In the genomic region with DNA sequence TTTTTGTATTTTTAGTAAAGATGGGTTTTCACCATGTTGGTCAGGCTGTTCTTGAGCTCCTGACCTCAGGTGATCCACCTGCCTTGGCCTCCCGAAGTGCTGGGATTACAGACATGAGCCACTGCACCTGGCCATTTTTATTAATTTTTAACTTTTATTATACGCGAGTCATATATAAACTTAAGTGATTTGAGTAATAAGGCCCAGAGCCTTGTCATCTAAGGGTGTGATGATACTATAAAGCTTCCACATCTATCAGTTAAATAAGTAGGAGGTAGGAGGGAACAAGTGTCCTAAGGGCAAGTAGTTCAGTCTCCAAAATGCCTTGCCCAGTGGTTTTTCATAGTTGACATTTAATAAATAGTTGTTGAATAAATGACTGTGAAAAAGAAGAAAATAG, we compare ENCODE assay signal across 26 cellular contexts. TPM values are rescaled to one million over a fixed set of nuclear protein-coding genes. Genes with fewer than 3 reads are reported as not detected.
DNase-seq lines count a peak whose midpoint lies in the region; ATAC-seq, FAIRE-seq and TF ChIP-seq lines count a peak whose summit lies in the region.
"Had no signal": no experiment of that assay in that cellular context is flagged by ENCODE, and none has a peak within 500 bp of the region (broad histone marks: within the 10 kb centered on the region; RNA-seq: fewer than 3 reads in every experiment).

No MANE protein-coding gene starts in this region.

- no peaks in the 10 kb centered on the region for H3K36me3 ChIP-seq in OCI-LY3 (replicated peaks; ENCODE audit: low read depth, low read length)
- H3K36me3 ChIP-seq in small intestine (ENCODE audit: control insufficient read depth in 2 of 2, insufficient read depth in 2 of 2, low read length in 2 of 2) = no peaks in the 10 kb centered on the region
- H3K36me3 ChIP-seq: BE2C; BLaER1 treated with 17β-estradiol and CSF1 and Interleukin-3, amounts not matched to agents 10 nM and 100 nM had no signal

- H3K27ac ChIP-seq in OCI-LY3 (ENCODE audit: low read length) (peak overlapping the region; percentile 36), small intestine (ENCODE audit: low read depth in 1 of 2, low read length in 1 of 2) (no peak overlapping the region)
- H3K27ac ChIP-seq: 22Rv1; BLaER1 treated with 17β-estradiol and CSF1 and Interleukin-3, amounts not matched to agents 10 nM and 100 nM; GM23248 had no signal

- no peak overlapping the region for H3K27ac Mint-ChIP-seq in activated naive CD4-positive, alpha-beta T cell treated with anti-CD3 and anti-CD28 coated beads, Interleukin-2, amount 50 U/mL, for 72 hours
- H3K27ac Mint-ChIP-seq: CD14-positive monocyte; CD4-positive, alpha-beta T cell; CD8-positive, alpha-beta memory T cell had no signal

- FAIRE-seq in small intestine (lab: Jason Lieb, UNC) = no peak
- FAIRE-seq: A204.1, D721Med, G401.6, GM12892, H1 had no signal

- H3K9ac ChIP-seq in OCI-LY3 (ENCODE audit: low read length) = no peak overlapping the region
- H3K9ac ChIP-seq: BLaER1 treated with 17β-estradiol and CSF1 and Interleukin-3, amounts not matched to agents 10 nM and 100 nM; GM23248 had no signal

- H3K4me3 ChIP-seq in OCI-LY3 (ENCODE audit: low read length) (0 out of 2 replicates have a peak overlapping the region, but pooled peaks have one; percentile 2), small intestine (ENCODE audit: low read depth in 1 of 2, low read length in 2 of 2) (no peak overlapping the region)
- H3K4me3 ChIP-seq: BLaER1 treated with 17β-estradiol and CSF1 and Interleukin-3, amounts not matched to agents 10 nM and 100 nM; GM23248 had no signal

- DNase-seq in DMS53 (lab: John Stamatoyannopoulos, UW) = peak; percentile 31
- no peak for DNase-seq in DMS53 treated with DMSO at 0.1 percent for 48 hours (lab: John Stamatoyannopoulos, UW; ENCODE audit: unreplicated experiment)
- peak; percentile 29 for DNase-seq in kidney tubule cell (ENCODE audit: low spot score)
- peak; percentile 74 for DNase-seq in small intestine
- no peak for DNase-seq in activated naive CD4-positive, alpha-beta T cell treated with anti-CD3 and anti-CD28 coated beads, Interleukin-2, amount 50 U/mL, for 72 hours (ENCODE audit: low spot score in 2 of 2)
- DNase-seq in OCI-M1 (lab: John Stamatoyannopoulos, UW) = no peak
- DNase-seq: ACHN; AML-193; BE2C; CD4-positive, alpha-beta T cell; CD8-positive, alpha-beta memory T cell; DMS 273 treated with DMSO at 0.1 percent for 48 hours; DND-41; GM23248; H7; HCEC 1CT had no signal

- no peak for ATAC-seq in activated naive CD4-positive, alpha-beta T cell treated with anti-CD3 and anti-CD28 coated beads, Interleukin-2, amount 50 U/mL, for 72 hours
- ATAC-seq in HG03175 (IDR thresholded peaks at IDR 0.05; ENCODE audit: unreplicated experiment) = no peak

- WGBS in small intestine, 3 donors = 13 to 63% (median 43%) methylated on average over 3 of the region's 3 CpGs

- H3K9me3 ChIP-seq in OCI-LY3 (ENCODE audit: insufficient read depth, low read length) (no peaks in the 10 kb centered on the region), small intestine (ENCODE audit: control insufficient read depth, low read depth) (no peaks in the 10 kb centered on the region)
- H3K9me3 ChIP-seq: BE2C; BLaER1 treated with 17β-estradiol and CSF1 and Interleukin-3, amounts not matched to agents 10 nM and 100 nM had no signal

- H2AFZ ChIP-seq in OCI-LY3 (ENCODE audit: low read depth, low read length) = no peak overlapping the region
- H2AFZ ChIP-seq: GM23248 had no signal

- H3K79me2 ChIP-seq in OCI-LY3 (ENCODE audit: low read length) = no peaks in the 10 kb centered on the region

- TF ChIP-seq CTCF in OCI-LY3 (IDR thresholded peaks at IDR 0.05; ENCODE audit: low read depth, low read length) = no peak

- no peaks in the 10 kb centered on the region for H3K9me3 Mint-ChIP-seq in activated naive CD4-positive, alpha-beta T cell treated with anti-CD3 and anti-CD28 coated beads, Interleukin-2, amount 50 U/mL, for 72 hours
- H3K9me3 Mint-ChIP-seq: CD14-positive monocyte; CD4-positive, alpha-beta T cell; CD8-positive, alpha-beta memory T cell had no signal

- H3K36me3 Mint-ChIP-seq in activated naive CD4-positive, alpha-beta T cell treated with anti-CD3 and anti-CD28 coated beads, Interleukin-2, amount 50 U/mL, for 72 hours = no peaks in the 10 kb centered on the region
- H3K36me3 Mint-ChIP-seq: CD14-positive monocyte; CD8-positive, alpha-beta memory T cell had no signal

- H3K4me1 ChIP-seq in OCI-LY3 (ENCODE audit: low read length) (peaks cover 63% of the 10 kb centered on the region), small intestine (ENCODE audit: control insufficient read depth in 2 of 2, insufficient read depth in 1 of 2, low read depth in 1 of 2, low read length in 1 of 2) (peaks cover 0 to 2% of the 10 kb centered on the region in 2 donors)

- H4K20me1 ChIP-seq in OCI-LY3 (ENCODE audit: insufficient read depth, low read length) = no peaks in the 10 kb centered on the region
- H4K20me1 ChIP-seq: BLaER1 treated with 17β-estradiol and CSF1 and Interleukin-3, amounts not matched to agents 10 nM and 100 nM had no signal

- H3K4me2 ChIP-seq in OCI-LY3 (ENCODE audit: low read length) = peak overlapping the region; percentile 44; the same call in 1 of the 2 replicates
- H3K4me2 ChIP-seq: BLaER1 treated with 17β-estradiol and CSF1 and Interleukin-3, amounts not matched to agents 10 nM and 100 nM had no signal

- H3K27me3 ChIP-seq in OCI-LY3 (ENCODE audit: low read depth, low read length) (no peaks in the 10 kb centered on the region), small intestine (ENCODE audit: control insufficient read depth in 2 of 2, insufficient read depth in 2 of 2, low read length in 2 of 2) (no peaks in the 10 kb centered on the region)
- H3K27me3 ChIP-seq: BE2C; BLaER1 treated with 17β-estradiol and CSF1 and Interleukin-3, amounts not matched to agents 10 nM and 100 nM had no signal

RNA-seq across cellular contexts. Expression of a gene that starts 13.3 kb away (rescaled TPM):
- polyA plus RNA-seq in small intestine = 10 to 100 TPM in 1 of 3 donors, 1 to 10 TPM in 2; 1.8 to 14.3 (median 3.2) TPM
- 100 to 1,000 TPM in 1 of 2 donors, 10 to 100 TPM in 1; 20.3 to 239 TPM for total RNA-seq in activated naive CD4-positive, alpha-beta T cell treated with anti-CD3 and anti-CD28 coated beads, Interleukin-2, amount 50 U/mL, for 72 hours

RNA-seq across cellular contexts. Expression of a gene that starts 32.6 kb away (rescaled TPM):
- polyA plus RNA-seq in small intestine = 10 to 100 TPM in 2 of 3 donors, 1 to 10 TPM in 1; 4.5 to 19.0 (median 11.3) TPM
- total RNA-seq in activated naive CD4-positive, alpha-beta T cell treated with anti-CD3 and anti-CD28 coated beads, Interleukin-2, amount 50 U/mL, for 72 hours = 10 to 100 TPM; 29.5 to 66.9 TPM

RNA-seq across cellular contexts. Expression of a gene that starts 34.2 kb away (rescaled TPM):
- 10 to 100 TPM in 1 of 3 donors, 1 to 10 TPM in 2; 7.4 to 14.4 (median 8.1) TPM for polyA plus RNA-seq in small intestine
- total RNA-seq in activated naive CD4-positive, alpha-beta T cell treated with anti-CD3 and anti-CD28 coated beads, Interleukin-2, amount 50 U/mL, for 72 hours = 10 to 100 TPM; 31.1 to 34.1 TPM

Comparison
In these comparisons a context has a peak if more than half of its experiments do, and no peak if none do; other contexts are left out.
1. DNase-seq: peak in DMS53 (single experiment), kidney tubule cell (single experiment) and small intestine (single experiment); none in DMS53 treated with DMSO at 0.1 percent for 48 hours (single experiment), activated naive CD4-positive, alpha-beta T cell treated with anti-CD3 and anti-CD28 coated beads, Interleukin-2, amount 50 U/mL, for 72 hours (0 of 2) and OCI-M1 (single experiment).